19 cellular contexts compared by ENCODE assay signal in genomic region chr2:181444654-181445053, GRCh38. TPM values are rescaled to one million over a fixed set of nuclear protein-coding genes. Genes with fewer than 3 reads are reported as not detected.
DNase-seq lines count a peak whose midpoint lies in the region; ATAC-seq and TF ChIP-seq lines count a peak whose summit lies in the region.
"Had no signal": no experiment of that assay in that cellular context is flagged by ENCODE, and none has a peak within 500 bp of the region (broad histone marks: within the 10 kb centered on the region; RNA-seq: fewer than 3 reads in every experiment).

No MANE protein-coding gene starts in this region.

- H2AFZ ChIP-seq in Loucy (ENCODE audit: low read length) (no peak overlapping the region), OCI-LY7 (ENCODE audit: low read length) (0 out of 2 replicates have a peak overlapping the region, but pooled peaks have one; percentile 1)

- peak overlapping the region; percentile 26 for H3K4me3 Mint-ChIP-seq in natural killer cell treated with Interleukin-12 subunit alpha and Interleukin-12 subunit beta and Interleukin-15 and Interleukin-18, amount 100 ng/mL, for 72 hours
- H3K4me3 Mint-ChIP-seq in natural killer cell: no peak overlapping the region
- H3K4me3 Mint-ChIP-seq: HFFc6 had no signal

- H3K79me2 ChIP-seq in Loucy (ENCODE audit: insufficient read depth, low read length) (no peaks in the 10 kb centered on the region), OCI-LY7 (ENCODE audit: insufficient read depth, low read depth, low read length) (no peaks in the 10 kb centered on the region)

- H4K20me1 ChIP-seq in Loucy (ENCODE audit: insufficient read depth, low read length, poor library complexity, severe bottlenecking): no peaks in the 10 kb centered on the region
- H4K20me1 ChIP-seq in OCI-LY7 (ENCODE audit: insufficient read depth, low read length): no peaks in the 10 kb centered on the region

- H3K9me3 Mint-ChIP-seq in natural killer cell treated with Interleukin-12 subunit alpha and Interleukin-12 subunit beta and Interleukin-15 and Interleukin-18, amount 100 ng/mL, for 72 hours: no peaks in the 10 kb centered on the region
- H3K9me3 Mint-ChIP-seq in natural killer cell: no peaks in the 10 kb centered on the region
- H3K9me3 Mint-ChIP-seq: HFFc6, IgD-negative memory B cell, T-cell had no signal

- H3K4me1 Mint-ChIP-seq in natural killer cell treated with Interleukin-12 subunit alpha and Interleukin-12 subunit beta and Interleukin-15 and Interleukin-18, amount 100 ng/mL, for 72 hours (ENCODE audit: low read depth in 2 of 2): peaks cover 5 to 27% of the 10 kb centered on the region in 2 donors
- peaks cover 16 to 20% of the 10 kb centered on the region in 2 donors for H3K4me1 Mint-ChIP-seq in natural killer cell

- H3K4me2 ChIP-seq in Loucy (ENCODE audit: low read depth, low read length, poor library complexity, severe bottlenecking): peak overlapping the region; percentile 52
- no peak overlapping the region for H3K4me2 ChIP-seq in OCI-LY7 (ENCODE audit: low read length)

- intact Hi-C loops in natural killer cell (cut with micrococcal nuclease) (no loop called here), OCI-LY7 (cut with micrococcal nuclease; ENCODE audit: unreplicated experiment) (no loop called here)

- no peaks in the 10 kb centered on the region for H3K36me3 Mint-ChIP-seq in natural killer cell treated with Interleukin-12 subunit alpha and Interleukin-12 subunit beta and Interleukin-15 and Interleukin-18, amount 100 ng/mL, for 72 hours
- no peaks in the 10 kb centered on the region for H3K36me3 Mint-ChIP-seq in natural killer cell
- H3K36me3 Mint-ChIP-seq: IgD-negative memory B cell, T-cell had no signal

- no TSS peak for BruUV-seq in OCI-LY7 (replicated peaks; lab: Mats Ljungman, UMichigan)

- H3K4me1 ChIP-seq in Loucy (ENCODE audit: insufficient read depth, low read length, poor library complexity, severe bottlenecking) (peaks cover 78% of the 10 kb centered on the region), OCI-LY7 (ENCODE audit: insufficient read depth, low read length, poor library complexity, severe bottlenecking) (no peaks in the 10 kb centered on the region), right atrium auricular region (no peaks in the 10 kb centered on the region)

- POLR2A ChIA-PET in OCI-LY7 (lab: Charles Lee): interaction anchor here (0.6 to 1.3 kb wide), 3 partner anchors 8 to 1534 kb away, joined by 3 to 7 read pairs (median 3); no protein-coding TSS in a partner anchor

- no peak overlapping the region for H3K27ac Mint-ChIP-seq in natural killer cell treated with Interleukin-12 subunit alpha and Interleukin-12 subunit beta and Interleukin-15 and Interleukin-18, amount 100 ng/mL, for 72 hours
- H3K27ac Mint-ChIP-seq in natural killer cell: no peak overlapping the region
- H3K27ac Mint-ChIP-seq: HFFc6, IgD-negative memory B cell had no signal

- no peak for ATAC-seq in natural killer cell treated with Interleukin-12 subunit alpha and Interleukin-12 subunit beta and Interleukin-15 and Interleukin-18, amount 100 ng/mL, for 72 hours
- ATAC-seq in natural killer cell (no peak), GM19035 (IDR thresholded peaks at IDR 0.05; ENCODE audit: unreplicated experiment) (no peak), GM19351 (IDR thresholded peaks at IDR 0.05; ENCODE audit: unreplicated experiment) (no peak)
- ATAC-seq: PC-3, SK-N-SH treated with all-trans-retinoic acid at 6 μM for 48 hours, T-cell had no signal

- TF ChIP-seq CTCF in natural killer cell (IDR thresholded peaks at IDR 0.05): no peak
- no peak for TF ChIP-seq CTCF in Loucy (conservative IDR thresholded peaks at IDR 0.05; ENCODE audit: low read length)
- no peak for TF ChIP-seq CTCF in OCI-LY7 (conservative IDR thresholded peaks at IDR 0.05; ENCODE audit: low read length)
- TF ChIP-seq CTCF in right atrium auricular region (IDR thresholded peaks at IDR 0.05): no peak

- H3K36me3 ChIP-seq in Loucy (ENCODE audit: insufficient read depth, low read length) (no peaks in the 10 kb centered on the region), OCI-LY7 (ENCODE audit: insufficient read depth, low read length) (no peaks in the 10 kb centered on the region; the same call in 1 of the 2 replicates), right atrium auricular region (no peaks in the 10 kb centered on the region)

- H3K9me3 ChIP-seq in Loucy (ENCODE audit: insufficient read depth, low read depth, low read length) (no peaks in the 10 kb centered on the region), OCI-LY7 (ENCODE audit: low read length) (no peaks in the 10 kb centered on the region), right atrium auricular region (no peaks in the 10 kb centered on the region)

- DNase-seq in natural killer cell treated with Interleukin-12 subunit alpha and Interleukin-12 subunit beta and Interleukin-15 and Interleukin-18, amount 100 ng/mL, for 72 hours (ENCODE audit: low spot score): no peak
- DNase-seq in natural killer cell (no peak), OCI-LY7 (ENCODE audit: low spot score) (no peak), right atrium auricular region (ENCODE audit: low spot score) (no peak)
- DNase-seq: H7, HFFc6, NCI-H1105, NCI-H1694 treated with DMSO at 0.1 percent for 48 hours, NCI-H748 treated with DMSO at 0.1 percent for 48 hours, PC-3, RPMI8226, SIG-M5, T-cell had no signal

- CTCF ChIA-PET in OCI-LY7 (lab: Charles Lee; ENCODE audit: unreplicated experiment): interaction anchor here (1.1 kb wide), 2 partner anchors 12 to 140 kb away, joined by 3 to 4 read pairs; no protein-coding TSS in a partner anchor

- H3K4me3 ChIP-seq in Loucy (ENCODE audit: low read length, poor library complexity, severe bottlenecking) (peak overlapping the region; percentile 35), OCI-LY7 (ENCODE audit: low read depth, low read length, poor library complexity, severe bottlenecking) (no peak overlapping the region), right atrium auricular region (no peak overlapping the region)

- H3F3A ChIP-seq in Loucy (ENCODE audit: low read depth): peaks cover 14% of the 10 kb centered on the region; the same call in 1 of the 2 replicates

- H3K27ac ChIP-seq in OCI-LY7 (ENCODE audit: low read depth, low read length, poor library complexity, severe bottlenecking): no peak overlapping the region
- no peak overlapping the region for H3K27ac ChIP-seq in right atrium auricular region
- H3K27ac ChIP-seq: C4-2B had no signal

- H3K9ac ChIP-seq in Loucy (ENCODE audit: low read depth, low read length, poor library complexity, severe bottlenecking): peak overlapping the region; percentile 73

- H3K27me3 Mint-ChIP-seq in natural killer cell treated with Interleukin-12 subunit alpha and Interleukin-12 subunit beta and Interleukin-15 and Interleukin-18, amount 100 ng/mL, for 72 hours: no peaks in the 10 kb centered on the region
- no peaks in the 10 kb centered on the region for H3K27me3 Mint-ChIP-seq in natural killer cell (ENCODE audit: low read depth in 2 of 2)
- H3K27me3 Mint-ChIP-seq: IgD-negative memory B cell, T-cell had no signal

- H3K9me2 ChIP-seq in Loucy (replicated peaks; ENCODE audit: low read depth, low read length) (no peaks in the 10 kb centered on the region), OCI-LY7 (ENCODE audit: insufficient read depth, low read length) (no peaks in the 10 kb centered on the region)

- no peaks in the 10 kb centered on the region for H3K27me3 ChIP-seq in Loucy (ENCODE audit: insufficient read depth, low read length, poor library complexity, severe bottlenecking)
- no peaks in the 10 kb centered on the region for H3K27me3 ChIP-seq in right atrium auricular region

RNA-seq across cellular contexts. Expression of gene ITGA4, which starts 12.5 kb away (rescaled TPM):
- 100 to 1,000 TPM in 1 of 2 donors, 10 to 100 TPM in 1; 52.1 to 147 TPM for total RNA-seq in natural killer cell treated with Interleukin-12 subunit alpha and Interleukin-12 subunit beta and Interleukin-15 and Interleukin-18, amount 100 ng/mL, for 72 hours
- total RNA-seq in natural killer cell (100 to 1,000 TPM; 178 to 235 (median 189) TPM), OCI-LY7 (2022) (53.5 and 61.7 TPM in 2 replicates), right atrium auricular region (1 to 10 TPM in 1 of 2 donors, under 1 TPM in 1; 0.96 to 1.8 TPM)
- total RNA-seq in OCI-LY7 (2014; rRNA removed; shearing (Covaris generic)): 55.1 and 61.8 TPM in 2 replicates

Comparison
In these comparisons a context has a peak if more than half of its experiments do, and no peak if none do; other contexts are left out.
1. RNA of gene ITGA4, which starts 12.5 kb away (total RNA-seq): 178 to 235 TPM in natural killer cell, 52.1 to 147 TPM in natural killer cell treated with Interleukin-12 subunit alpha and Interleukin-12 subunit beta and Interleukin-15 and Interleukin-18, amount 100 ng/mL, for 72 hours and 53.5 to 61.8 TPM in OCI-LY7; 0.96 to 1.8 TPM in right atrium auricular region; every median in the first group is over 10 times any median in the second.